1 cellular context compared by ENCODE assay signal in the genomic region with DNA sequence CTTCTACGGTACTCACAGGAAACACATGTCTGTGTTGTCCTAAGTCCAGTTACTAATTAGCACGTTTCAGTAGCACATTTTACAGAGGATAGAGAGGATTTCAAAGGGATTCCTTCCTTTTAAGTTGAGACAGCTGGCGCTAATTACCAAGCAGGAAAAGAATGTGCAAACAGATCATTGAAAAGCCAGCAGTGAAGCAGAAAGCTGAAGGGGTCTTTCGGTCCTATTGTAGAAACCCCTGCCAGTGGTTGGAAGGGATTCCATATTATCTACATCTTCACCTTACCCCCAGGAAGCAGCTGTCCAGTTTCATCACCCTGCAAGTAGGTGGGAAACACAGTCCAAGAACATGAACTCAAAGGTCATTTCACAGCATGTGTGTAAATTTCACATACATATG.
TF ChIP-seq lines count a peak whose summit lies in the region.

No MANE protein-coding gene starts in this region.

TF ChIP-seq in IMR-90, 13 proteins besides CTCF, POLR2A, EP300 and RAD21:
- no peak for TF ChIP-seq MXI1 (IDR thresholded peaks at IDR 0.05; ENCODE audit: borderline replicate concordance, low read depth, low read length)
- no peak for TF ChIP-seq MAFK (IDR thresholded peaks at IDR 0.05; ENCODE audit: low read depth, low read length)
- no peak for TF ChIP-seq RFX5 (IDR thresholded peaks at IDR 0.05; ENCODE audit: low read depth, low read length)
- TF ChIP-seq CEBPB (IDR thresholded peaks at IDR 0.05; ENCODE audit: low read depth, low read length) = no peak
- TF ChIP-seq, protein P1, sequence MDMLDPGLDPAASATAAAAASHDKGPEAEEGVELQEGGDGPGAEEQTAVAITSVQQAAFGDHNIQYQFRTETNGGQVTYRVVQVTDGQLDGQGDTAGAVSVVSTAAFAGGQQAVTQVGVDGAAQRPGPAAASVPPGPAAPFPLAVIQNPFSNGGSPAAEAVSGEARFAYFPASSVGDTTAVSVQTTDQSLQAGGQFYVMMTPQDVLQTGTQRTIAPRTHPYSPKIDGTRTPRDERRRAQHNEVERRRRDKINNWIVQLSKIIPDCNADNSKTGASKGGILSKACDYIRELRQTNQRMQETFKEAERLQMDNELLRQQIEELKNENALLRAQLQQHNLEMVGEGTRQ (IDR thresholded peaks at IDR 0.05; ENCODE audit: low read depth, low read length) = no peak
- TF ChIP-seq RCOR1 (IDR thresholded peaks at IDR 0.05; ENCODE audit: insufficient replicate concordance, low read length) = no peak
- no peak for TF ChIP-seq MAZ (IDR thresholded peaks at IDR 0.05; ENCODE audit: borderline replicate concordance, low read depth, low read length)
- TF ChIP-seq BHLHE40 (IDR thresholded peaks at IDR 0.05; ENCODE audit: low read depth, low read length) = no peak
- no peak for TF ChIP-seq FOS (IDR thresholded peaks at IDR 0.05; ENCODE audit: low read depth, low read length)
- no peak for TF ChIP-seq CHD1 (IDR thresholded peaks at IDR 0.05; ENCODE audit: low read depth, low read length)
- TF ChIP-seq SMC3 (IDR thresholded peaks at IDR 0.05; ENCODE audit: low read depth, low read length) = no peak
- TF ChIP-seq, protein P2, sequence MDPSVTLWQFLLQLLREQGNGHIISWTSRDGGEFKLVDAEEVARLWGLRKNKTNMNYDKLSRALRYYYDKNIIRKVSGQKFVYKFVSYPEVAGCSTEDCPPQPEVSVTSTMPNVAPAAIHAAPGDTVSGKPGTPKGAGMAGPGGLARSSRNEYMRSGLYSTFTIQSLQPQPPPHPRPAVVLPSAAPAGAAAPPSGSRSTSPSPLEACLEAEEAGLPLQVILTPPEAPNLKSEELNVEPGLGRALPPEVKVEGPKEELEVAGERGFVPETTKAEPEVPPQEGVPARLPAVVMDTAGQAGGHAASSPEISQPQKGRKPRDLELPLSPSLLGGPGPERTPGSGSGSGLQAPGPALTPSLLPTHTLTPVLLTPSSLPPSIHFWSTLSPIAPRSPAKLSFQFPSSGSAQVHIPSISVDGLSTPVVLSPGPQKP (IDR thresholded peaks at IDR 0.05; ENCODE audit: borderline replicate concordance, low read depth, low read length) = no peak
- no peak for TF ChIP-seq NFE2L2 (IDR thresholded peaks at IDR 0.05; ENCODE audit: low read depth, low read length)
